ENCODE assay signal across 12 cellular contexts in genomic region chr1:173149887-173150286, GRCh38. TPM values are rescaled to one million over a fixed set of nuclear protein-coding genes. Genes with fewer than 3 reads are reported as not detected.
DNase-seq lines count a peak whose midpoint lies in the region; ATAC-seq and TF ChIP-seq lines count a peak whose summit lies in the region.
"Had no signal": no experiment of that assay in that cellular context is flagged by ENCODE, and none has a peak within 500 bp of the region (broad histone marks: within the 10 kb centered on the region; RNA-seq: fewer than 3 reads in every experiment).

No MANE protein-coding gene starts in this region.

- H3K27me3 ChIP-seq in CD8-positive, alpha-beta T cell (ENCODE audit: insufficient read depth, low read length) = no peaks in the 10 kb centered on the region
- H3K27me3 ChIP-seq: pancreas, vagina had no signal

- no peak overlapping the region for H3K27ac ChIP-seq in CD8-positive, alpha-beta T cell (ENCODE audit: low read depth, low read length)
- H3K27ac ChIP-seq: pancreas, vagina had no signal

- no peak overlapping the region for H3K4me3 Mint-ChIP-seq in CD8-positive, alpha-beta T cell
- H3K4me3 Mint-ChIP-seq: B cell had no signal

- intact Hi-C loops in CD8-positive, alpha-beta T cell (cut with DNase I, micrococcal nuclease) = no loop called here

- POLR2A ChIA-PET in CD8-positive, alpha-beta T cell (lab: Charles Lee) = interaction anchor here (0.7 kb wide), 1 partner anchor 21 kb away, joined by 3 read pairs; no protein-coding TSS in a partner anchor

- DNase-seq in activated naive CD4-positive, alpha-beta T cell treated with anti-CD3 and anti-CD28 coated beads, Interleukin-2, amount 50 U/mL, for 72 hours (ENCODE audit: low spot score in 2 of 2) = no peak
- no peak for DNase-seq in activated naive CD4-positive, alpha-beta T cell (lab: John Stamatoyannopoulos, UW)
- DNase-seq in NOMO-1 treated with dmso at 0.1 percent for 144 hours (lab: John Stamatoyannopoulos, UW; ENCODE audit: unreplicated experiment) (peak; percentile 44), fibroblast of pulmonary artery (ENCODE audit: low read depth) (peak; percentile 97), SK-N-DZ (ENCODE audit: low spot score) (no peak)
- DNase-seq in stimulated activated CD8-positive, alpha-beta memory T cell treated with anti-CD3 and anti-CD28 coated beads, Interleukin-4, amount 100 ng/mL, for 48 hours = peak; percentile 26
- no peak for DNase-seq in activated effector memory CD4-positive, alpha-beta T cell treated with Interleukin-2 at 50 U/mL for 16 hours
- DNase-seq in CD8-positive, alpha-beta T cell = no peak
- DNase-seq: NCI-H748 treated with DMSO at 0.1 percent for 48 hours, pancreas had no signal

- CTCF ChIA-PET in CD8-positive, alpha-beta T cell (lab: Charles Lee) = no interaction called here

- peaks cover 28 to 41% of the 10 kb centered on the region in 2 donors for H3K36me3 Mint-ChIP-seq in activated naive CD4-positive, alpha-beta T cell treated with anti-CD3 and anti-CD28 coated beads, Interleukin-2, amount 50 U/mL, for 72 hours
- H3K36me3 Mint-ChIP-seq in CD8-positive, alpha-beta T cell = peaks cover 15% of the 10 kb centered on the region

- H3K27me3 Mint-ChIP-seq in CD8-positive, alpha-beta T cell (ENCODE audit: low read depth) = peaks cover 4% of the 10 kb centered on the region

- TF ChIP-seq CTCF in fibroblast of pulmonary artery (IDR thresholded peaks at IDR 0.05; ENCODE audit: low read length, missing control alignments) = no peak
- TF ChIP-seq CTCF in CD8-positive, alpha-beta T cell (IDR thresholded peaks at IDR 0.05) = no peak

- ATAC-seq in activated naive CD4-positive, alpha-beta T cell treated with anti-CD3 and anti-CD28 coated beads, Interleukin-2, amount 50 U/mL, for 72 hours = peak; percentile 11 to 34
- ATAC-seq in CD8-positive, alpha-beta T cell = no peak

- no peaks in the 10 kb centered on the region for H3K4me1 ChIP-seq in CD8-positive, alpha-beta T cell (ENCODE audit: insufficient read depth, low read length)
- H3K4me1 ChIP-seq: pancreas, vagina had no signal

- H3K9me3 ChIP-seq in CD8-positive, alpha-beta T cell (ENCODE audit: low read length) = no peaks in the 10 kb centered on the region
- H3K9me3 ChIP-seq: pancreas, vagina had no signal

- peaks cover 4% of the 10 kb centered on the region for H3K4me1 Mint-ChIP-seq in CD8-positive, alpha-beta T cell (ENCODE audit: low read depth)
- H3K4me1 Mint-ChIP-seq: B cell had no signal

- H3K27ac Mint-ChIP-seq in activated naive CD4-positive, alpha-beta T cell treated with anti-CD3 and anti-CD28 coated beads, Interleukin-2, amount 50 U/mL, for 72 hours = no peak overlapping the region
- no peak overlapping the region for H3K27ac Mint-ChIP-seq in CD8-positive, alpha-beta T cell
- H3K27ac Mint-ChIP-seq: B cell had no signal

- peaks cover 30 to 33% of the 10 kb centered on the region in 2 donors for H3K9me3 Mint-ChIP-seq in activated naive CD4-positive, alpha-beta T cell treated with anti-CD3 and anti-CD28 coated beads, Interleukin-2, amount 50 U/mL, for 72 hours
- H3K9me3 Mint-ChIP-seq in CD8-positive, alpha-beta T cell = peaks cover 21% of the 10 kb centered on the region

- H3K36me3 ChIP-seq in CD8-positive, alpha-beta T cell (ENCODE audit: insufficient read depth, low read length) = no peaks in the 10 kb centered on the region
- H3K36me3 ChIP-seq: pancreas, vagina had no signal

- no peak overlapping the region for H3K4me3 ChIP-seq in fibroblast of pulmonary artery (replicated peaks; ENCODE audit: low read depth, low read length)
- no peak overlapping the region for H3K4me3 ChIP-seq in CD8-positive, alpha-beta T cell (ENCODE audit: low read depth, low read length)
- H3K4me3 ChIP-seq: pancreas, vagina had no signal

RNA-seq across cellular contexts. Expression of gene TNFSF4, which starts 57.2 kb away (rescaled TPM):
- total RNA-seq in activated naive CD4-positive, alpha-beta T cell treated with anti-CD3 and anti-CD28 coated beads, Interleukin-2, amount 50 U/mL, for 72 hours = 1 to 10 TPM in 1 of 2 donors, under 1 TPM in 1; 0.82 to 3.0 TPM
- polyA plus RNA-seq in SK-N-DZ (2014; cell fraction: cytosol; rRNA removed) = 0.06 and 0.09 TPM in 2 replicates
- polyA plus RNA-seq in SK-N-DZ (2014; cell fraction: nucleus; rRNA removed) = 0.20 and 0.42 TPM in 2 replicates
- under 1 TPM; 0.16 to 0.36 TPM for total RNA-seq in CD8-positive, alpha-beta T cell

Comparison
In these comparisons a context has a peak if more than half of its experiments do, and no peak if none do; other contexts are left out.
1. DNase-seq: peak in NOMO-1 treated with dmso at 0.1 percent for 144 hours (single experiment), fibroblast of pulmonary artery (single experiment) and stimulated activated CD8-positive, alpha-beta memory T cell treated with anti-CD3 and anti-CD28 coated beads, Interleukin-4, amount 100 ng/mL, for 48 hours (single experiment); none in activated naive CD4-positive, alpha-beta T cell treated with anti-CD3 and anti-CD28 coated beads, Interleukin-2, amount 50 U/mL, for 72 hours (0 of 2), activated naive CD4-positive, alpha-beta T cell (0 of 4), SK-N-DZ (single experiment), activated effector memory CD4-positive, alpha-beta T cell treated with Interleukin-2 at 50 U/mL for 16 hours (single experiment) and CD8-positive, alpha-beta T cell (0 of 7).